Comparison of ENCODE assay signal across 8 cellular contexts in genomic region chr17:81035389-81036127, GRCh38. TPM values are rescaled to one million over a fixed set of nuclear protein-coding genes. Genes with fewer than 3 reads are reported as not detected.
DNase-seq lines count a peak whose midpoint lies in the region; ATAC-seq and FAIRE-seq lines count a peak whose summit lies in the region.

No MANE protein-coding gene starts in this region.

- H3K4me3 ChIP-seq in GM08714 (ENCODE audit: low read length) (peak overlapping the region; percentile 59), iPS-11a (ENCODE audit: low read depth, low read length) (peak overlapping the region; percentile 62), small intestine (ENCODE audit: low read depth in 1 of 2, low read length in 2 of 2) (peak overlapping the region; percentile 60 to 74)

- 9 to 15% (median 11%) methylated on average over 45 to 80 of the region's 80 CpGs for WGBS in small intestine, 3 donors

- H3K9me3 Mint-ChIP-seq in activated naive CD4-positive, alpha-beta T cell treated with anti-CD3 and anti-CD28 coated beads, Interleukin-2, amount 50 U/mL, for 72 hours = no peaks in the 10 kb centered on the region

- no peak overlapping the region for H3K27ac ChIP-seq in small intestine (ENCODE audit: low read depth in 1 of 2, low read length in 1 of 2)

- H3K27ac Mint-ChIP-seq in activated naive CD4-positive, alpha-beta T cell treated with anti-CD3 and anti-CD28 coated beads, Interleukin-2, amount 50 U/mL, for 72 hours = peak overlapping the region in 1 of 2 donors; percentile 57

- no peaks in the 10 kb centered on the region for H3K4me1 ChIP-seq in small intestine (ENCODE audit: control insufficient read depth in 2 of 2, insufficient read depth in 1 of 2, low read depth in 1 of 2, low read length in 1 of 2)

- no peaks in the 10 kb centered on the region for H3K36me3 Mint-ChIP-seq in activated naive CD4-positive, alpha-beta T cell treated with anti-CD3 and anti-CD28 coated beads, Interleukin-2, amount 50 U/mL, for 72 hours

- ATAC-seq in HG02970 (IDR thresholded peaks at IDR 0.05; ENCODE audit: low FRiP score, unreplicated experiment) (peak; percentile 21), HG02840 (IDR thresholded peaks at IDR 0.05; ENCODE audit: low FRiP score, unreplicated experiment) (no peak), GM19395 (IDR thresholded peaks at IDR 0.05; ENCODE audit: unreplicated experiment) (no peak)
- ATAC-seq in activated naive CD4-positive, alpha-beta T cell treated with anti-CD3 and anti-CD28 coated beads, Interleukin-2, amount 50 U/mL, for 72 hours = peak; percentile 12

- H3K36me3 ChIP-seq in small intestine (ENCODE audit: control insufficient read depth in 2 of 2, insufficient read depth in 2 of 2, low read length in 2 of 2) = no peaks in the 10 kb centered on the region

- DNase-seq in activated naive CD4-positive, alpha-beta T cell treated with anti-CD3 and anti-CD28 coated beads, Interleukin-2, amount 50 U/mL, for 72 hours (ENCODE audit: low spot score in 2 of 2) = no peak
- DNase-seq in small intestine (no peak), hepatic stellate cell (ENCODE audit: low spot score) (no peak)

- no peaks in the 10 kb centered on the region for H3K27me3 ChIP-seq in small intestine (ENCODE audit: control insufficient read depth in 2 of 2, insufficient read depth in 2 of 2, low read length in 2 of 2)

- H3K9me3 ChIP-seq in small intestine (ENCODE audit: control insufficient read depth, low read depth) = no peaks in the 10 kb centered on the region

- FAIRE-seq in small intestine (lab: Jason Lieb, UNC) = no peak

RNA-seq across cellular contexts. Expression of gene BAIAP2, which starts 0.6 kb away (rescaled TPM):
- total RNA-seq in activated naive CD4-positive, alpha-beta T cell treated with anti-CD3 and anti-CD28 coated beads, Interleukin-2, amount 50 U/mL, for 72 hours = 10 to 100 TPM in 1 of 2 donors, 1 to 10 TPM in 1; 6.2 to 13.2 TPM
- 10 to 100 TPM in 1 of 3 donors, 1 to 10 TPM in 2; 1.8 to 14.5 (median 3.8) TPM for polyA plus RNA-seq in small intestine

RNA-seq across cellular contexts. Expression of gene CHMP6, which starts 43.9 kb away (rescaled TPM):
- 10 to 100 TPM in 1 of 2 donors, 1 to 10 TPM in 1; 9.7 to 18.5 TPM for total RNA-seq in activated naive CD4-positive, alpha-beta T cell treated with anti-CD3 and anti-CD28 coated beads, Interleukin-2, amount 50 U/mL, for 72 hours
- polyA plus RNA-seq in small intestine = 10 to 100 TPM; 29.0 to 35.8 (median 34.6) TPM

Comparison
In these comparisons a context has a peak if more than half of its experiments do, and no peak if none do; other contexts are left out.
1. ATAC-seq: peak in HG02970 (single experiment) and activated naive CD4-positive, alpha-beta T cell treated with anti-CD3 and anti-CD28 coated beads, Interleukin-2, amount 50 U/mL, for 72 hours (2 of 2); none in HG02840 (single experiment) and GM19395 (single experiment).
2. Peak in every context shown above with its lines, with median percentiles within 50 percentile points of each other: H3K4me3 ChIP-seq.